ENCODE assay signal across 8 cellular contexts in genomic region chr4:109434793-109435080, GRCh38. TPM values are rescaled to one million over a fixed set of nuclear protein-coding genes. Genes with fewer than 3 reads are reported as not detected.
DNase-seq lines count a peak whose midpoint lies in the region; ATAC-seq, FAIRE-seq and TF ChIP-seq lines count a peak whose summit lies in the region.

No MANE protein-coding gene starts in this region.

- TF ChIP-seq CTCF in AG04450 (IDR thresholded peaks at IDR 0.05; ENCODE audit: low read depth, low read length) (no peak), GM13977 (IDR thresholded peaks at IDR 0.05; ENCODE audit: extremely low read depth, insufficient read depth, missing control alignments) (no peak)

- ATAC-seq in HG03196 (IDR thresholded peaks at IDR 0.05; ENCODE audit: unreplicated experiment) = no peak

- peaks cover 38% of the 10 kb centered on the region for H3K4me1 ChIP-seq in muscle layer of colon (ENCODE audit: insufficient read depth, low read length)

- DNase-seq in AG04450 (ENCODE audit: low read depth, low spot score) = no peak
- DNase-seq in Jurkat, Clone E6-1 (ENCODE audit: low read depth, low spot score) = no peak
- DNase-seq in cerebellar cortex (ENCODE audit: low spot score) = peak; percentile 29
- DNase-seq in GM19239 (ENCODE audit: insufficient read length, low spot score) = no peak
- DNase-seq in stimulated activated CD8-positive, alpha-beta memory T cell treated with anti-CD3 and anti-CD28 coated beads, Interleukin-4, amount 100 ng/mL, for 48 hours = no peak
- DNase-seq in GM13977 (ENCODE audit: low spot score) = no peak

- H3K4me3 ChIP-seq in AG04450 (ENCODE audit: low read depth, low read length) (peak overlapping the region; percentile 81), muscle layer of colon (ENCODE audit: low read depth in 1 of 2, low read length in 2 of 2) (peak overlapping the region; percentile 66 to 89)
- peak overlapping the region; percentile 92 for H3K4me3 ChIP-seq in Jurkat, Clone E6-1 (ENCODE audit: low read length)

- FAIRE-seq in GM19239 (lab: Jason Lieb, UNC) = no peak

- peak overlapping the region; percentile 69 for H3K27ac ChIP-seq in AG04450 (ENCODE audit: low read depth, low read length)
- peak overlapping the region; percentile 81 for H3K27ac ChIP-seq in muscle layer of colon (ENCODE audit: low read depth, low read length)

- POLR2A ChIA-PET in AG04450 (lab: Yijun Ruan, JAX) = no interaction called here

- H3K9me3 ChIP-seq in AG04450 (ENCODE audit: control insufficient read depth, insufficient read depth, low read length) = no peaks in the 10 kb centered on the region
- H3K9me3 ChIP-seq in muscle layer of colon (ENCODE audit: low read length) = no peaks in the 10 kb centered on the region

- CTCF ChIA-PET in AG04450 (lab: Charles Lee) = interaction anchor here (2.3 to 2.8 kb wide), 2 partner anchors 11 to 23 kb away, joined by 10 to 28 read pairs; no protein-coding TSS in a partner anchor

- no peaks in the 10 kb centered on the region for H3K36me3 ChIP-seq in muscle layer of colon (ENCODE audit: insufficient read depth, low read length)

- H3K27me3 ChIP-seq in AG04450 (ENCODE audit: control insufficient read depth, insufficient read depth, low read length) (no peaks in the 10 kb centered on the region), muscle layer of colon (ENCODE audit: control insufficient read depth in 1 of 2, insufficient read depth in 2 of 2, low read length in 2 of 2) (no peaks in the 10 kb centered on the region)

- in situ Hi-C loops in GM13977 (cut with MboI; ENCODE audit: low pct_unique_long_range_greater_than_20kb, low sequenced_read_pairs, unreplicated experiment) = loop anchor here (25.0 kb wide), 3 partner anchors 103 to 1078 kb away; no protein-coding TSS in a partner anchor

- peak overlapping the region; percentile 89 for H3K9ac ChIP-seq in muscle layer of colon (ENCODE audit: low read length)

RNA-seq across cellular contexts. Expression of gene SEC24B, which starts 1.1 kb away (rescaled TPM):
- polyA plus RNA-seq in AG04450 (2011; rRNA removed) = 45.1 and 55.9 TPM in 2 replicates
- 86.4 and 110 TPM in 2 replicates for polyA minus RNA-seq in AG04450 (2011; rRNA and poly(A)+ RNA removed)
- 18.8 TPM for polyA plus RNA-seq in Jurkat, Clone E6-1 (2012; ENCODE audit: insufficient read depth, insufficient read length)
